21 cellular contexts compared by ENCODE assay signal in the genomic region with DNA sequence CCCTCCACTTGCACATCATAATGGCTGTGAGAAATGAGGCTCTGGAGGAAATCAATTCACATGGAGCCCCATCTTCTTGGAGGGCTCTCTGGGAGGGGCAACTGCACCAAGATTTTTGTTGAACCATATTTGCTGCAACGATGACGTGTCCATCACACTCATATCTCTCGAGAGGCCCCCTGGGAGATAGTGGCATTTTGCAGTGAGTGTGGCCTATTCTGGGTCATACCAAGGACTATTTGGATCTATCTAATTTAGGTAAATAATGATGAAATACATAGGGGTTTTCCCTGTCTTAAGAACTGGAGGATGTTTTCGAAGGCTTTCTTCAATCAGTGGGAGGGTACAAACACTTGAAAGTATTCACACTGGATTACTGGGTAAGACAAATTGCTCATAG. TPM values are rescaled to one million over a fixed set of nuclear protein-coding genes. Genes with fewer than 3 reads are reported as not detected.
DNase-seq lines count a peak whose midpoint lies in the region; ATAC-seq, FAIRE-seq and TF ChIP-seq lines count a peak whose summit lies in the region.
"Had no signal": no experiment of that assay in that cellular context is flagged by ENCODE, and none has a peak within 500 bp of the region (broad histone marks: within the 10 kb centered on the region; RNA-seq: fewer than 3 reads in every experiment).

No MANE protein-coding gene starts in this region.

- H3K9me3 ChIP-seq in H9 (ENCODE audit: control insufficient read depth, low read depth, low read length) (no peaks in the 10 kb centered on the region), GM12878 (replicated peaks; ENCODE audit: control insufficient read depth, insufficient read depth, low read length) (no peaks in the 10 kb centered on the region)
- H3K9me3 ChIP-seq: A549 had no signal

- H3K4me2 ChIP-seq in H9 (ENCODE audit: insufficient read depth, insufficient read length, low read length) = no peak overlapping the region
- no peak overlapping the region for H3K4me2 ChIP-seq in GM12878 (ENCODE audit: control insufficient read depth, insufficient read depth)
- H3K4me2 ChIP-seq: A549 had no signal

- H3K27ac Mint-ChIP-seq in H9 = no peak overlapping the region
- peak overlapping the region; percentile 69 for H3K27ac Mint-ChIP-seq in stimulated activated memory B cell treated with anti-CD40 and anti-IgM and Interleukin-4, amounts not matched to agents 10 μg/mL and 1 μg/mL and 100 μg/mL, for 72 hours
- H3K27ac Mint-ChIP-seq: CD14-positive monocyte; CD8-positive, alpha-beta T cell; HFFc6 had no signal

- H3K27me3 ChIP-seq in H9 (ENCODE audit: insufficient read depth, low read length) = no peaks in the 10 kb centered on the region
- H3K27me3 ChIP-seq in GM12878 (replicated peaks in 1 of 2; ENCODE audit: control insufficient read depth in 2 of 2, insufficient read depth in 2 of 2, low read length in 1 of 2) = no peaks in the 10 kb centered on the region

- no CpG with 5 or more reads among the region's 4 CpGs for WGBS in H9 (ENCODE audit: extremely low coverage, insufficient read length, low lambda C conversion rate)
- WGBS in GM12878 (ENCODE audit: insufficient coverage, insufficient replicate concordance, low lambda C conversion rate, missing lambda C conversion rate) = 4% methylated on average over 4 of the region's 4 CpGs

- H3K79me2 ChIP-seq in H9 (ENCODE audit: insufficient read depth, low read length) (no peaks in the 10 kb centered on the region), GM12878 (ENCODE audit: control insufficient read depth, insufficient read depth, low read length) (no peaks in the 10 kb centered on the region)

- TF ChIP-seq EP300 in GM12878 (IDR thresholded peaks at IDR 0.05; ENCODE audit: borderline replicate concordance in 1 of 2, control insufficient read depth in 1 of 2, low read depth in 2 of 2, low read length in 2 of 2) = no peak

- no peak overlapping the region for H4K91ac ChIP-seq in H9 (ENCODE audit: insufficient read length, low read depth, low read length)

- H3K4me1 ChIP-seq in H9 (ENCODE audit: insufficient read depth, low read length) = no peaks in the 10 kb centered on the region
- peaks cover 20% of the 10 kb centered on the region for H3K4me1 ChIP-seq in GM12878 (ENCODE audit: control insufficient read depth, insufficient read depth, low read length)
- H3K4me1 ChIP-seq: A549 had no signal

- no peak overlapping the region for H2BK12ac ChIP-seq in H9 (ENCODE audit: insufficient read length, low read depth, low read length)

- DNase-seq in H9 (no peak), GM12878 (ENCODE audit: low read depth, low spot score) (no peak), GDM1 (lab: John Stamatoyannopoulos, UW) (no peak), T1000 (lab: John Stamatoyannopoulos, UW) (no peak)
- DNase-seq: CD8-positive, alpha-beta T cell; COR-L47; DMS153; DMS79 treated with DMSO at 0.1 percent for 48 hours; GF-D8; HCEC 1CT; HFFc6; IMR-90; KG1 had no signal

- no peaks in the 10 kb centered on the region for H3K36me3 ChIP-seq in GM12878 (ENCODE audit: control insufficient read depth in 2 of 2, insufficient read depth in 2 of 2, low read length in 1 of 2)

- TF ChIP-seq RAD21 in GM12878 (IDR thresholded peaks at IDR 0.05; ENCODE audit: insufficient read depth, low read depth, low read length) = no peak

- in situ Hi-C loops in GM12878 (cut with MboI) = no loop called here

- RAD21 ChIA-PET in GM12878 (lab: Charles Lee; ENCODE audit: unreplicated experiment) = interaction anchor here (2.7 kb wide), 1 partner anchor 31 kb away, joined by 11 read pairs; the partner anchor contains the start of gene CNR1

- peaks cover under 1% of the 10 kb centered on the region; the same call in 1 of the 2 replicates for H3K27me3 Mint-ChIP-seq in H9 (ENCODE audit: low read depth)
- no peaks in the 10 kb centered on the region for H3K27me3 Mint-ChIP-seq in stimulated activated memory B cell treated with anti-CD40 and anti-IgM and Interleukin-4, amounts not matched to agents 10 μg/mL and 1 μg/mL and 100 μg/mL, for 72 hours

- no peak overlapping the region for H3K4ac ChIP-seq in H9 (ENCODE audit: low read depth, low read length)

- no peak overlapping the region for H2BK20ac ChIP-seq in H9 (ENCODE audit: low read depth, low read length, poor library complexity, severe bottlenecking)

- H3K4me1 Mint-ChIP-seq in H9 = peaks cover 0 to under 1% of the 10 kb centered on the region in 2 experiments; a peak in 1 of 4 replicates
- peaks cover 41% of the 10 kb centered on the region for H3K4me1 Mint-ChIP-seq in stimulated activated memory B cell treated with anti-CD40 and anti-IgM and Interleukin-4, amounts not matched to agents 10 μg/mL and 1 μg/mL and 100 μg/mL, for 72 hours
- H3K4me1 Mint-ChIP-seq: CD14-positive monocyte had no signal

- TF ChIP-seq CTCF in H9 (conservative IDR thresholded peaks at IDR 0.05) (no peak), GM12878 (IDR thresholded peaks at IDR 0.05 in 2 of 3, conservative IDR thresholded peaks at IDR 0.05 in 1 of 3; ENCODE audit: control insufficient read depth in 2 of 3, extremely low read depth in 1 of 3, insufficient read depth in 1 of 3, low read depth in 3 of 3, low read length in 3 of 3) (no peak)

- no peak overlapping the region for H3K23ac ChIP-seq in H9 (ENCODE audit: insufficient read length, low read depth, low read length)

- H2AFZ ChIP-seq in H9 (ENCODE audit: low read length) (no peak overlapping the region), GM12878 (ENCODE audit: control insufficient read depth, low read depth, low read length) (no peak overlapping the region)

- no peaks in the 10 kb centered on the region for H3K79me1 ChIP-seq in H9 (ENCODE audit: insufficient read depth, low read depth, low read length, poor library complexity, severe bottlenecking)

- H3K23me2 ChIP-seq in H9 (ENCODE audit: insufficient read length, low read depth, low read length, poor library complexity, severe bottlenecking) = no peaks in the 10 kb centered on the region

- no peak overlapping the region for H3K56ac ChIP-seq in H9 (ENCODE audit: insufficient read length, low read depth, low read length)

- H2AK5ac ChIP-seq in H9 (ENCODE audit: insufficient read length, low read length) = no peak overlapping the region

- no peak overlapping the region for H4K5ac ChIP-seq in H9 (ENCODE audit: insufficient read length, low read depth, low read length)

- no peak overlapping the region for H3K4me3 Mint-ChIP-seq in H9
- no peak overlapping the region for H3K4me3 Mint-ChIP-seq in stimulated activated memory B cell treated with anti-CD40 and anti-IgM and Interleukin-4, amounts not matched to agents 10 μg/mL and 1 μg/mL and 100 μg/mL, for 72 hours
- H3K4me3 Mint-ChIP-seq: CD14-positive monocyte; CD8-positive, alpha-beta T cell; HFFc6 had no signal

- CTCF ChIA-PET in GM12878 (lab: Yijun Ruan, JAX) = interaction anchor here (0.9 kb wide), 1 partner anchor 30 kb away, joined by 3 read pairs; no protein-coding TSS in a partner anchor

- H3K27ac ChIP-seq in H9 (ENCODE audit: insufficient read length, low read depth, low read length) (no peak overlapping the region), GM12878 (ENCODE audit: control insufficient read depth, insufficient read depth) (no peak overlapping the region)
- H3K27ac ChIP-seq: A549 had no signal

- POLR2A ChIA-PET in GM12878 (lab: Charles Lee) = no interaction called here

- no peak for FAIRE-seq in GM12878 (lab: Jason Lieb, UNC)
- FAIRE-seq: A549, H1 had no signal

- no peak overlapping the region for H4K8ac ChIP-seq in H9 (replicated peaks; ENCODE audit: insufficient read length, low read depth, low read length)

- H3K9ac ChIP-seq in H9 (ENCODE audit: extremely low read depth, insufficient read length, low read length) (no peak overlapping the region), GM12878 (ENCODE audit: control insufficient read depth, insufficient read depth, low read length) (no peak overlapping the region)

- intact Hi-C loops in GM12878 (cut with micrococcal nuclease; ENCODE audit: unreplicated experiment) = no loop called here

- no peaks in the 10 kb centered on the region for H3K9me3 Mint-ChIP-seq in H9
- no peaks in the 10 kb centered on the region for H3K9me3 Mint-ChIP-seq in stimulated activated memory B cell treated with anti-CD40 and anti-IgM and Interleukin-4, amounts not matched to agents 10 μg/mL and 1 μg/mL and 100 μg/mL, for 72 hours
- H3K9me3 Mint-ChIP-seq: CD8-positive, alpha-beta T cell; HFFc6 had no signal

- H3K4me3 ChIP-seq in GM12878 = no peak overlapping the region
- H3K4me3 ChIP-seq: A549 had no signal

- H2BK120ac ChIP-seq in H9 (ENCODE audit: low read depth, low read length, poor library complexity, severe bottlenecking) = peak overlapping the region; percentile 36

- no peaks in the 10 kb centered on the region for H4K20me1 ChIP-seq in H9 (ENCODE audit: control insufficient read depth, insufficient read depth, insufficient read length)
- H4K20me1 ChIP-seq in GM12878 (ENCODE audit: control insufficient read depth, insufficient read depth) = no peaks in the 10 kb centered on the region

- BruUV-seq in GM12878 (replicated peaks; lab: Mats Ljungman, UMichigan) = no TSS peak

- no peak overlapping the region for H3K14ac ChIP-seq in H9 (ENCODE audit: insufficient read depth, low read length)

- SMC1A ChIA-PET in GM12878 (lab: Charles Lee; ENCODE audit: uncharacterized antibody, unreplicated experiment) = interaction anchor here (0.7 to 1.9 kb wide), 5 partner anchors 16 to 227 kb away, joined by 3 to 8 read pairs (median 4); no protein-coding TSS in a partner anchor

- H3T11ph ChIP-seq in H9 (ENCODE audit: low read length) = no peak overlapping the region

- H3K36me3 Mint-ChIP-seq in H9 (ENCODE audit: insufficient read depth in 1 of 3, low read depth in 3 of 3) = no peaks in the 10 kb centered on the region; a peak in 1 of 7 replicates
- H3K36me3 Mint-ChIP-seq in stimulated activated memory B cell treated with anti-CD40 and anti-IgM and Interleukin-4, amounts not matched to agents 10 μg/mL and 1 μg/mL and 100 μg/mL, for 72 hours = no peaks in the 10 kb centered on the region
- H3K36me3 Mint-ChIP-seq: CD14-positive monocyte; CD8-positive, alpha-beta T cell had no signal

- H2BK5ac ChIP-seq in H9 (ENCODE audit: insufficient read length, low read length) = no peak overlapping the region

- ATAC-seq in GM12878 (peak; percentile 7; the same call in 2 of the 3 replicates), HG03135 (IDR thresholded peaks at IDR 0.05; ENCODE audit: unreplicated experiment) (no peak)
- peak; percentile 72 for ATAC-seq in stimulated activated memory B cell treated with anti-CD40 and anti-IgM and Interleukin-4, amounts not matched to agents 10 μg/mL and 1 μg/mL and 100 μg/mL, for 72 hours
- ATAC-seq: A549; CD8-positive, alpha-beta T cell had no signal

- H3K18ac ChIP-seq in H9 (ENCODE audit: insufficient read length, low read depth, low read length) = no peak overlapping the region

- no peak overlapping the region for H2BK15ac ChIP-seq in H9 (ENCODE audit: low read depth, low read length)

- no peak for TF ChIP-seq POLR2A in GM12878 (IDR thresholded peaks at IDR 0.05; ENCODE audit: low read depth, low read length)

RNA-seq across cellular contexts. Expression of gene CNR1, which starts 31.6 kb away (rescaled TPM):
- total RNA-seq in H9 (2021) = 0.55 and 0.72 TPM in 2 replicates
- 26.8 and 29.4 TPM in 2 replicates for total RNA-seq in GM12878 (2013; cell fraction: nucleolus; rRNA removed)
- 11.1 and 13.6 TPM in 2 replicates for total RNA-seq in GM12878 (2014; rRNA removed)
- total RNA-seq in GM12878 (2014; rRNA removed; fragmentation: Illumina TruSeq; extraction: Trizol) = 10.1 and 10.9 TPM in 2 replicates
- total RNA-seq in GM12878 (2021) = 15.4 TPM in 2 replicates
- 2.0 TPM for polyA plus RNA-seq in GM12878 (2011; ENCODE audit: low read depth)
- polyA plus RNA-seq in GM12878 (2011; rRNA removed) = 3.6 TPM in 2 replicates
- 6.0 and 6.2 TPM in 2 replicates for polyA plus RNA-seq in GM12878 (2011; cell fraction: cytosol; rRNA removed)
- polyA plus RNA-seq in GM12878 (2011; cell fraction: nucleus; rRNA removed) = 17.5 and 20.6 TPM in 2 replicates
- 1.7 and 2.5 TPM in 2 replicates for polyA plus RNA-seq in GM12878 (2012)
- 12.2 and 12.9 TPM in 2 replicates for polyA plus RNA-seq in GM12878 (2014; fragmentation: Illumina TruSeq; extraction: Trizol)
- 1 to 10 TPM; 2.2 to 3.1 TPM for polyA plus RNA-seq in GM12878 (2014; fragmentation: Nextera tagmentation; extraction: Ambion mirVana)
- 9.5 and 11.1 TPM in 2 replicates for polyA plus RNA-seq in GM12878 (2014; rRNA removed)
- 1 to 10 TPM; 5.9 to 6.8 TPM for polyA plus RNA-seq in GM12878 (2016; fragmentation: Nextera tagmentation; extraction: Ambion mirVana)
- polyA minus RNA-seq in GM12878 (2011; rRNA and poly(A)+ RNA removed) = 14.4 and 16.5 TPM in 2 replicates
- polyA minus RNA-seq in GM12878 (2011; cell fraction: cytosol; rRNA and poly(A)+ RNA removed) = 1.9 and 6.0 TPM in 2 replicates
- 5.1 and 10.3 TPM in 2 replicates for polyA minus RNA-seq in GM12878 (2011; cell fraction: nucleus; rRNA and poly(A)+ RNA removed)
- total RNA-seq: CD8-positive, alpha-beta T cell; HFFc6; HT-29; IMR-90 had no signal
- polyA plus RNA-seq: AG04450, BJ, IMR-90 had no signal
